In genomic region chr2:136107238-136108033, GRCh38 we compare ENCODE assay signal across 14 cellular contexts. TPM values are rescaled to one million over a fixed set of nuclear protein-coding genes. Genes with fewer than 3 reads are reported as not detected.
A peak's percentile ranks its signal among the peaks of the same experiment; 100 is the strongest.
DNase-seq lines count a peak whose midpoint lies in the region; ATAC-seq and TF ChIP-seq lines count a peak whose summit lies in the region.
"Had no signal": no experiment of that assay in that cellular context is flagged by ENCODE, and none has a peak within 500 bp of the region (broad histone marks: within the 10 kb centered on the region; RNA-seq: fewer than 3 reads in every experiment).

No MANE protein-coding gene starts in this region.

- ATAC-seq in activated naive CD8-positive, alpha-beta T cell treated with anti-CD3 and anti-CD28 coated beads, Interleukin-2, amount 50 U/mL, for 24 hours, result peak; percentile 36
- ATAC-seq in HG02588 (IDR thresholded peaks at IDR 0.05; ENCODE audit: unreplicated experiment) (peak; percentile 69), HG03442 (IDR thresholded peaks at IDR 0.05; ENCODE audit: unreplicated experiment) (peak; percentile 82)
- peak in 1 of 2 donors; percentile 34 for ATAC-seq in stimulated activated naive B cell treated with anti-CD40 and anti-IgM and Interleukin-4, amounts not matched to agents 10 μg/mL and 1 μg/mL and 100 μg/mL, for 72 hours (replicated peaks)
- ATAC-seq: HCT116 had no signal

- no peaks in the 10 kb centered on the region for H3K9me3 Mint-ChIP-seq in activated naive CD8-positive, alpha-beta T cell treated with anti-CD3 and anti-CD28 coated beads, Interleukin-2, amount 50 U/mL, for 24 hours
- H3K9me3 Mint-ChIP-seq in activated naive CD8-positive, alpha-beta T cell treated with anti-CD3 and anti-CD28 coated beads for 36 hours, result no peaks in the 10 kb centered on the region
- H3K9me3 Mint-ChIP-seq in stimulated activated naive B cell treated with anti-CD40 and anti-IgM and Interleukin-4, amounts not matched to agents 10 μg/mL and 1 μg/mL and 100 μg/mL, for 72 hours, result no peaks in the 10 kb centered on the region

- no peak overlapping the region for H3K4me3 Mint-ChIP-seq in activated naive CD8-positive, alpha-beta T cell treated with anti-CD3 and anti-CD28 coated beads, Interleukin-2, amount 50 U/mL, for 24 hours
- no peak overlapping the region for H3K4me3 Mint-ChIP-seq in activated naive CD8-positive, alpha-beta T cell treated with anti-CD3 and anti-CD28 coated beads for 36 hours
- H3K4me3 Mint-ChIP-seq in stimulated activated naive B cell treated with anti-CD40 and anti-IgM and Interleukin-4, amounts not matched to agents 10 μg/mL and 1 μg/mL and 100 μg/mL, for 72 hours, result no peak overlapping the region

- no peak overlapping the region for H3K27ac Mint-ChIP-seq in activated naive CD8-positive, alpha-beta T cell treated with anti-CD3 and anti-CD28 coated beads, Interleukin-2, amount 50 U/mL, for 24 hours
- no peak overlapping the region for H3K27ac Mint-ChIP-seq in activated naive CD8-positive, alpha-beta T cell treated with anti-CD3 and anti-CD28 coated beads for 36 hours
- peak overlapping the region; percentile 14 for H3K27ac Mint-ChIP-seq in stimulated activated naive B cell treated with anti-CD40 and anti-IgM and Interleukin-4, amounts not matched to agents 10 μg/mL and 1 μg/mL and 100 μg/mL, for 72 hours

- H3K27me3 ChIP-seq in thyroid gland, result no peaks in the 10 kb centered on the region
- H3K27me3 ChIP-seq: vagina had no signal

- WGBS in thyroid gland, 2 donors, result 94% methylated on average over 4 of the region's 4 CpGs

- peaks cover 18% of the 10 kb centered on the region for H3K4me1 Mint-ChIP-seq in activated naive CD8-positive, alpha-beta T cell treated with anti-CD3 and anti-CD28 coated beads, Interleukin-2, amount 50 U/mL, for 24 hours
- H3K4me1 Mint-ChIP-seq in activated naive CD8-positive, alpha-beta T cell treated with anti-CD3 and anti-CD28 coated beads for 36 hours, result peaks cover 19% of the 10 kb centered on the region
- peaks cover 25 to 46% of the 10 kb centered on the region in 2 donors for H3K4me1 Mint-ChIP-seq in stimulated activated naive B cell treated with anti-CD40 and anti-IgM and Interleukin-4, amounts not matched to agents 10 μg/mL and 1 μg/mL and 100 μg/mL, for 72 hours

- no peak overlapping the region for H3K4me3 ChIP-seq in thyroid gland (replicated peaks in 1 of 3)
- H3K4me3 ChIP-seq: vagina had no signal

- H3K27ac ChIP-seq in thyroid gland, result no peak overlapping the region
- H3K27ac ChIP-seq: vagina had no signal

- no peak for TF ChIP-seq POLR2A in thyroid gland (IDR thresholded peaks at IDR 0.05)

- no peaks in the 10 kb centered on the region for H3K9me3 ChIP-seq in thyroid gland
- H3K9me3 ChIP-seq: vagina had no signal

- no peak for DNase-seq in activated naive CD8-positive, alpha-beta T cell treated with anti-CD3 and anti-CD28 coated beads, Interleukin-2, amount 50 U/mL, for 24 hours
- no peak for DNase-seq in activated naive CD8-positive, alpha-beta T cell treated with anti-CD3 and anti-CD28 coated beads for 36 hours
- DNase-seq in stimulated activated naive B cell treated with anti-CD40 and anti-IgM and Interleukin-4, amounts not matched to agents 10 μg/mL and 1 μg/mL and 100 μg/mL, for 72 hours, result no peak
- DNase-seq in occipital lobe (lab: John Stamatoyannopoulos, UW), result no peak
- DNase-seq in thyroid gland, result no peak
- no peak for DNase-seq in NCI-H1417 (lab: John Stamatoyannopoulos, UW)
- DNase-seq: amniotic stem cell; cortex of kidney; NCI-H526; stimulated activated CD4-positive, alpha-beta T cell treated with anti-CD3 and anti-CD28 coated beads, Interleukin-2, amount 100 ng/mL, for 24 hours had no signal

- TF ChIP-seq CTCF in thyroid gland (IDR thresholded peaks at IDR 0.05), result no peak

- peaks cover 2% of the 10 kb centered on the region for H3K36me3 Mint-ChIP-seq in activated naive CD8-positive, alpha-beta T cell treated with anti-CD3 and anti-CD28 coated beads, Interleukin-2, amount 50 U/mL, for 24 hours (ENCODE audit: low read depth)
- peaks cover 3% of the 10 kb centered on the region for H3K36me3 Mint-ChIP-seq in activated naive CD8-positive, alpha-beta T cell treated with anti-CD3 and anti-CD28 coated beads for 36 hours
- peaks cover 3% of the 10 kb centered on the region in 2 donors for H3K36me3 Mint-ChIP-seq in stimulated activated naive B cell treated with anti-CD40 and anti-IgM and Interleukin-4, amounts not matched to agents 10 μg/mL and 1 μg/mL and 100 μg/mL, for 72 hours

- H3K4me1 ChIP-seq in thyroid gland, result no peaks in the 10 kb centered on the region
- H3K4me1 ChIP-seq: vagina had no signal

- intact Hi-C loops in thyroid gland (cut with DNase I), result no loop called here

- no peaks in the 10 kb centered on the region for H3K27me3 Mint-ChIP-seq in activated naive CD8-positive, alpha-beta T cell treated with anti-CD3 and anti-CD28 coated beads, Interleukin-2, amount 50 U/mL, for 24 hours
- no peaks in the 10 kb centered on the region for H3K27me3 Mint-ChIP-seq in activated naive CD8-positive, alpha-beta T cell treated with anti-CD3 and anti-CD28 coated beads for 36 hours
- no peaks in the 10 kb centered on the region for H3K27me3 Mint-ChIP-seq in stimulated activated naive B cell treated with anti-CD40 and anti-IgM and Interleukin-4, amounts not matched to agents 10 μg/mL and 1 μg/mL and 100 μg/mL, for 72 hours

- no peaks in the 10 kb centered on the region for H3K36me3 ChIP-seq in thyroid gland
- H3K36me3 ChIP-seq: vagina had no signal

RNA-seq across cellular contexts. Expression of gene CXCR4, which starts 10.5 kb away (rescaled TPM):
- 10 to 100 TPM; 56.4 to 57.7 TPM for total RNA-seq in activated naive CD8-positive, alpha-beta T cell treated with anti-CD3 and anti-CD28 coated beads for 36 hours
- 115 TPM for total RNA-seq in occipital lobe
- total RNA-seq in thyroid gland, result 10 to 100 TPM in 3 of 4 donors, 1 to 10 TPM in 1; 7.1 to 17.5 (median 13.5) TPM
